Comparison of ENCODE assay signal across 16 cellular contexts in genomic region chr5:74336286-74336685, GRCh38.
A peak's percentile ranks its signal among the peaks of the same experiment; 100 is the strongest.
DNase-seq lines count a peak whose midpoint lies in the region; ATAC-seq and TF ChIP-seq lines count a peak whose summit lies in the region.
"Had no signal": no experiment of that assay in that cellular context is flagged by ENCODE, and none has a peak within 500 bp of the region (broad histone marks: within the 10 kb centered on the region; RNA-seq: fewer than 3 reads in every experiment).

No MANE protein-coding gene starts in this region.

- intact Hi-C loops in A673 (cut with micrococcal nuclease; ENCODE audit: unreplicated experiment) (no loop called here), thyroid gland (cut with DNase I) (no loop called here)

- H3K4me1 ChIP-seq in A673 (ENCODE audit: insufficient read depth, low read length, poor library complexity, severe bottlenecking) (no peaks in the 10 kb centered on the region), GM23338 (ENCODE audit: insufficient read depth) (no peaks in the 10 kb centered on the region), thyroid gland (peaks cover 0 to 5% of the 10 kb centered on the region in 2 donors)
- H3K4me1 ChIP-seq: BLaER1 had no signal

- no peaks in the 10 kb centered on the region for H3K36me3 ChIP-seq in A673 (ENCODE audit: insufficient read depth, low read length, poor library complexity, severe bottlenecking)
- H3K36me3 ChIP-seq in GM23338 (ENCODE audit: insufficient read depth), result no peaks in the 10 kb centered on the region
- H3K36me3 ChIP-seq in MG63, result no peaks in the 10 kb centered on the region
- H3K36me3 ChIP-seq in thyroid gland, result no peaks in the 10 kb centered on the region
- H3K36me3 ChIP-seq: BLaER1, upper lobe of left lung had no signal

- no peaks in the 10 kb centered on the region for H4K20me1 ChIP-seq in GM23338 (replicated peaks; ENCODE audit: insufficient read depth)
- H4K20me1 ChIP-seq: BLaER1 had no signal

- H3K4me1 Mint-ChIP-seq in GM23338 (peaks cover 9% of the 10 kb centered on the region; the same call in 2 of the 3 replicates), glutamatergic neuron (ENCODE audit: low read depth, unreplicated experiment) (peaks cover 27% of the 10 kb centered on the region)
- H3K4me1 Mint-ChIP-seq: activated B cell treated with CpG ODN at 0.5 μM for 24 hours, IgD-negative memory B cell had no signal

- 47 to 60% methylated on average over 7 of the region's 7 CpGs for WGBS in thyroid gland, 2 donors

- no peaks in the 10 kb centered on the region for H3K27me3 ChIP-seq in A673 (replicated peaks; ENCODE audit: insufficient read depth, low read depth, low read length, poor library complexity)
- no peaks in the 10 kb centered on the region for H3K27me3 ChIP-seq in GM23338 (ENCODE audit: insufficient read depth)
- no peaks in the 10 kb centered on the region for H3K27me3 ChIP-seq in MG63
- H3K27me3 ChIP-seq in thyroid gland, result no peaks in the 10 kb centered on the region
- H3K27me3 ChIP-seq: BLaER1, upper lobe of left lung had no signal

- H3K4me3 ChIP-seq in A673 (ENCODE audit: low read depth, low read length, poor library complexity, severe bottlenecking) (no peak overlapping the region), GM23338 (no peak overlapping the region), MG63 (no peak overlapping the region), thyroid gland (replicated peaks in 1 of 3) (no peak overlapping the region)
- H3K4me3 ChIP-seq: BLaER1, skin epidermis, upper lobe of left lung had no signal

- no peaks in the 10 kb centered on the region for H3K79me2 ChIP-seq in GM23338 (replicated peaks; ENCODE audit: insufficient read depth)

- 0 out of 2 replicates have a peak overlapping the region, but pooled peaks have one; percentile 40 for H2AFZ ChIP-seq in GM23338

- TF ChIP-seq POLR2A in thyroid gland (IDR thresholded peaks at IDR 0.05), result no peak

- TF ChIP-seq CTCF in A673 (conservative IDR thresholded peaks at IDR 0.05; ENCODE audit: low read depth, low read length) (peak; percentile 38; the same call in 1 of the 2 replicates), GM23338 (conservative IDR thresholded peaks at IDR 0.05; ENCODE audit: low read depth in 2 of 2) (peak; percentile 45 to 48; a peak in 3 of 4 replicates), glutamatergic neuron (IDR thresholded peaks at IDR 0.05; ENCODE audit: partially characterized antibody, unreplicated experiment) (peak; percentile 57), thyroid gland (IDR thresholded peaks at IDR 0.05) (no peak)

- H3K9me2 ChIP-seq in GM23338 (ENCODE audit: insufficient read depth), result no peaks in the 10 kb centered on the region; the same call in 1 of the 2 replicates

- DNase-seq in A673 (ENCODE audit: low spot score), result peak; percentile 15
- DNase-seq in GM23338 (ENCODE audit: low spot score), result peak; percentile 57
- peak; percentile 78 for DNase-seq in SHP77 treated with DMSO at 0.1 percent for 48 hours (lab: John Stamatoyannopoulos, UW)
- DNase-seq in glutamatergic neuron, result peak; percentile 57
- DNase-seq in MG63, result no peak
- DNase-seq in NCI-H2196 (lab: John Stamatoyannopoulos, UW; ENCODE audit: unreplicated experiment), result no peak
- no peak for DNase-seq in DMS79 (lab: John Stamatoyannopoulos, UW)
- no peak for DNase-seq in thyroid gland
- DNase-seq: activated B cell treated with CpG ODN at 0.5 μM for 24 hours; activated T-cell treated with anti-CD3 and anti-CD28 coated beads, Interleukin-2, amount 50 U/mL, for 48 hours; GOT3 had no signal

- ATAC-seq in GM23338, result peak; percentile 87
- ATAC-seq: Right ventricle myocardium inferior had no signal

- no peaks in the 10 kb centered on the region for H3K9me3 Mint-ChIP-seq in GM23338
- no peaks in the 10 kb centered on the region for H3K9me3 Mint-ChIP-seq in glutamatergic neuron (ENCODE audit: unreplicated experiment)
- H3K9me3 Mint-ChIP-seq: activated B cell treated with CpG ODN at 0.5 μM for 24 hours, IgD-negative memory B cell had no signal

- H3K9me3 ChIP-seq in A673 (ENCODE audit: low read depth, low read length, poor library complexity, severe bottlenecking), result no peaks in the 10 kb centered on the region
- no peaks in the 10 kb centered on the region for H3K9me3 ChIP-seq in MG63
- no peaks in the 10 kb centered on the region for H3K9me3 ChIP-seq in thyroid gland
- H3K9me3 ChIP-seq: upper lobe of left lung had no signal

- H3K4me3 Mint-ChIP-seq in GM23338 (no peak overlapping the region), glutamatergic neuron (ENCODE audit: unreplicated experiment) (no peak overlapping the region)
- H3K4me3 Mint-ChIP-seq: activated B cell treated with CpG ODN at 0.5 μM for 24 hours, IgD-negative memory B cell had no signal

- CTCF ChIA-PET in A673 (lab: Charles Lee), result no interaction called here

- H3K27ac Mint-ChIP-seq in GM23338, result no peak overlapping the region
- no peak overlapping the region for H3K27ac Mint-ChIP-seq in glutamatergic neuron (ENCODE audit: unreplicated experiment)
- H3K27ac Mint-ChIP-seq: activated B cell treated with CpG ODN at 0.5 μM for 24 hours, IgD-negative memory B cell had no signal

- peaks cover 4% of the 10 kb centered on the region for H3K27me3 Mint-ChIP-seq in GM23338 (ENCODE audit: insufficient read depth, low read depth, poor library complexity)
- peaks cover 5% of the 10 kb centered on the region for H3K27me3 Mint-ChIP-seq in glutamatergic neuron (ENCODE audit: unreplicated experiment)

- POLR2A ChIA-PET in A673 (lab: Charles Lee; ENCODE audit: low non-redundant PET), result no interaction called here

- H3K4me2 ChIP-seq in GM23338, result no peak overlapping the region
- H3K4me2 ChIP-seq: BLaER1 had no signal

- H3K27ac ChIP-seq in A673 (ENCODE audit: low read depth, low read length, poor library complexity, severe bottlenecking) (no peak overlapping the region), GM23338 (ENCODE audit: low read depth) (no peak overlapping the region), thyroid gland (no peak overlapping the region)
- H3K27ac ChIP-seq: BLaER1, skin epidermis, upper lobe of left lung had no signal

- H3F3A ChIP-seq in GM23338 (replicated peaks; ENCODE audit: low read depth), result no peaks in the 10 kb centered on the region

- no peaks in the 10 kb centered on the region for H3K36me3 Mint-ChIP-seq in GM23338 (ENCODE audit: low read depth)
- no peaks in the 10 kb centered on the region for H3K36me3 Mint-ChIP-seq in glutamatergic neuron (ENCODE audit: unreplicated experiment)
- H3K36me3 Mint-ChIP-seq: IgD-negative memory B cell had no signal

- BruUV-seq in A673 (replicated peaks; lab: Mats Ljungman, UMichigan), result no TSS peak

TF ChIP-seq in GM23338, 12 proteins besides CTCF, POLR2A, EP300 and RAD21:
- TF ChIP-seq ZNF331 (CRISPR knock-in tag; IDR thresholded peaks at IDR 0.05; ENCODE audit: low read depth) (no peak), REST (IDR thresholded peaks at IDR 0.05; ENCODE audit: unreplicated experiment) (no peak), POLR2AphosphoS5 (IDR thresholded peaks at IDR 0.05; ENCODE audit: low read depth) (no peak)

Comparison
In these comparisons a context has a peak if more than half of its experiments do, and no peak if none do; other contexts are left out.
1. DNase-seq: peak in A673 (single experiment), GM23338 (single experiment), SHP77 treated with DMSO at 0.1 percent for 48 hours (single experiment) and glutamatergic neuron (single experiment); none in MG63 (single experiment), NCI-H2196 (single experiment), DMS79 (single experiment) and thyroid gland (0 of 2).
2. CTCF ChIP-seq: peak in A673 (single experiment), GM23338 (2 of 2) and glutamatergic neuron (single experiment); none in thyroid gland (0 of 6).